17 cellular contexts compared by ENCODE assay signal in the genomic region with DNA sequence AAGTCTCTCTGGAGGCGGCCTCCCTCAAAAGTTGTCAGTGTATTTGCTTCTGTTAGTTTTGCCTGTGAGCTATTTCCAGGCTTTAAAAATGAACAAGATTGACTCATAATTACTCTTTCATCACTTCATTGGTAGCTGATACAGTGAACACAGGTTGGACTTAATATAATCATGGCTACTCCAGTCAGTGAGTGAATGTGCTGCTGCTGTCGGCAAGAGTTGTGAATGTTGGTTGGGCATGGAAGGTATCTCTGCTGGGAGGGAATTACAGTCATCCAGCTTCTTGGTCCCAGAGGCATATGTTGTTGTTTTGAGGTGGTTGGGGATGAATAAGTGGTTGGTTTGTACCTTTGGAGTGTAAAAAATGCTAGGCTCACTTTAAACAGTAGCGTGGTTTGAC. TPM values are rescaled to one million over a fixed set of nuclear protein-coding genes. Genes with fewer than 3 reads are reported as not detected.
DNase-seq lines count a peak whose midpoint lies in the region; ATAC-seq and TF ChIP-seq lines count a peak whose summit lies in the region.
"Had no signal": no experiment of that assay in that cellular context is flagged by ENCODE, and none has a peak within 500 bp of the region (broad histone marks: within the 10 kb centered on the region; RNA-seq: fewer than 3 reads in every experiment).

No MANE protein-coding gene starts in this region.

- ATAC-seq in CD4-positive, alpha-beta T cell (ENCODE audit: poor library complexity), result no peak
- ATAC-seq in GM23338, result no peak
- ATAC-seq in naive thymus-derived CD4-positive, alpha-beta T cell, result no peak
- no peak for ATAC-seq in HG03196 (IDR thresholded peaks at IDR 0.05; ENCODE audit: unreplicated experiment)
- ATAC-seq: stimulated activated effector memory CD8-positive, alpha-beta T cell treated with anti-CD3 and anti-CD28 coated beads, Interleukin-12 subunit alpha, Interleukin-12 subunit beta, amount 100 ng/mL, for 72 hours had no signal

- no peaks in the 10 kb centered on the region for H3K27me3 Mint-ChIP-seq in CD4-positive, alpha-beta T cell
- no peaks in the 10 kb centered on the region for H3K27me3 Mint-ChIP-seq in GM23338 (ENCODE audit: insufficient read depth, low read depth, poor library complexity)
- no peaks in the 10 kb centered on the region for H3K27me3 Mint-ChIP-seq in activated naive CD8-positive, alpha-beta T cell treated with anti-CD3 and anti-CD28 coated beads for 36 hours
- H3K27me3 Mint-ChIP-seq in naive thymus-derived CD4-positive, alpha-beta T cell, result no peaks in the 10 kb centered on the region

- H3K79me2 ChIP-seq in GM23338 (replicated peaks; ENCODE audit: insufficient read depth), result peaks cover 98% of the 10 kb centered on the region

- no peak overlapping the region for H3K27ac ChIP-seq in CD4-positive, alpha-beta T cell (ENCODE audit: low read depth, low read length)
- 0 out of 2 replicates have a peak overlapping the region, but pooled peaks have one; percentile 7 for H3K27ac ChIP-seq in GM23338 (ENCODE audit: low read depth)
- no peak overlapping the region for H3K27ac ChIP-seq in naive thymus-derived CD4-positive, alpha-beta T cell (ENCODE audit: low read depth, low read length)
- H3K27ac ChIP-seq: foreskin keratinocyte had no signal

- no peak overlapping the region for H3K4me3 ChIP-seq in GM23338
- no peak overlapping the region for H3K4me3 ChIP-seq in naive thymus-derived CD4-positive, alpha-beta T cell (ENCODE audit: low read length)

- peaks cover 65% of the 10 kb centered on the region for H3K36me3 Mint-ChIP-seq in CD4-positive, alpha-beta T cell (ENCODE audit: low read depth)
- H3K36me3 Mint-ChIP-seq in GM23338 (ENCODE audit: low read depth), result peaks cover 15% of the 10 kb centered on the region
- peaks cover 46% of the 10 kb centered on the region for H3K36me3 Mint-ChIP-seq in activated naive CD8-positive, alpha-beta T cell treated with anti-CD3 and anti-CD28 coated beads for 36 hours
- H3K36me3 Mint-ChIP-seq in naive thymus-derived CD4-positive, alpha-beta T cell, result peaks cover 7 to 52% (median 35%) of the 10 kb centered on the region in 5 donors

- TF ChIP-seq CTCF in CD4-positive, alpha-beta T cell (IDR thresholded peaks at IDR 0.05), result no peak
- no peak for TF ChIP-seq CTCF in GM23338 (conservative IDR thresholded peaks at IDR 0.05; ENCODE audit: low read depth in 2 of 2)

- no peak overlapping the region for H3K4me3 Mint-ChIP-seq in CD4-positive, alpha-beta T cell
- no peak overlapping the region for H3K4me3 Mint-ChIP-seq in GM23338
- no peak overlapping the region for H3K4me3 Mint-ChIP-seq in activated naive CD8-positive, alpha-beta T cell treated with anti-CD3 and anti-CD28 coated beads for 36 hours
- H3K4me3 Mint-ChIP-seq in naive thymus-derived CD4-positive, alpha-beta T cell, result peak overlapping the region in 5 of 10 donors; percentile 1 to 55 (median 21)
- H3K4me3 Mint-ChIP-seq: stimulated activated effector memory CD8-positive, alpha-beta T cell treated with anti-CD3 and anti-CD28 coated beads, Interleukin-12 subunit alpha, Interleukin-12 subunit beta, amount 100 ng/mL, for 72 hours had no signal

- H3K9me2 ChIP-seq in GM23338 (ENCODE audit: insufficient read depth), result no peaks in the 10 kb centered on the region

- H3K27me3 ChIP-seq in CD4-positive, alpha-beta T cell (ENCODE audit: control insufficient read depth, insufficient read depth, low read length), result no peaks in the 10 kb centered on the region
- H3K27me3 ChIP-seq in GM23338 (ENCODE audit: insufficient read depth), result no peaks in the 10 kb centered on the region
- H3K27me3 ChIP-seq in naive thymus-derived CD4-positive, alpha-beta T cell (ENCODE audit: control insufficient read depth in 2 of 2, insufficient read depth in 2 of 2, low read length in 2 of 2), result no peaks in the 10 kb centered on the region
- H3K27me3 ChIP-seq: foreskin keratinocyte had no signal

- H3K4me1 Mint-ChIP-seq in CD4-positive, alpha-beta T cell (ENCODE audit: low read depth), result peaks cover 91% of the 10 kb centered on the region
- H3K4me1 Mint-ChIP-seq in GM23338, result peaks cover 43% of the 10 kb centered on the region
- H3K4me1 Mint-ChIP-seq in activated naive CD8-positive, alpha-beta T cell treated with anti-CD3 and anti-CD28 coated beads for 36 hours, result peaks cover 73% of the 10 kb centered on the region
- peaks cover 39 to 92% (median 84%) of the 10 kb centered on the region in 7 donors for H3K4me1 Mint-ChIP-seq in naive thymus-derived CD4-positive, alpha-beta T cell

- POLR2A ChIA-PET in CD4-positive, alpha-beta T cell (lab: Charles Lee), result interaction anchor here (0.6 to 5.7 kb wide), 2 partner anchors 10 to 11 kb away, joined by 3 to 36 read pairs; partner anchors contain the start of gene TCF12
- POLR2A ChIA-PET in naive thymus-derived CD4-positive, alpha-beta T cell (lab: Charles Lee), result interaction anchor here (1.9 kb wide), 1 partner anchor 11 kb away, joined by 12 read pairs; the partner anchor contains the start of gene TCF12

- peaks cover 29% of the 10 kb centered on the region for H3K4me1 ChIP-seq in GM23338 (ENCODE audit: insufficient read depth)
- peaks cover 6 to 28% of the 10 kb centered on the region in 2 donors for H3K4me1 ChIP-seq in naive thymus-derived CD4-positive, alpha-beta T cell (ENCODE audit: control insufficient read depth in 2 of 2, insufficient read depth in 2 of 2, low read length in 2 of 2)

- H3F3A ChIP-seq in GM23338 (replicated peaks; ENCODE audit: low read depth), result no peaks in the 10 kb centered on the region

- intact Hi-C loops in CD4-positive, alpha-beta T cell (cut with DNase I, micrococcal nuclease), result loop anchor here (10.0 kb wide), 3 partner anchors 135 to 685 kb away; partner anchors contain the start of gene RFX7 (in 1 of the 2)
- intact Hi-C loops in naive thymus-derived CD4-positive, alpha-beta T cell (cut with micrococcal nuclease), result loop anchor here in 1 of 2 donors (1.0 to 10.0 kb wide), 3 partner anchors 8 to 285 kb away; no protein-coding TSS in a partner anchor
- intact Hi-C loops in posterior vena cava (cut with DNase I), result loop anchor here in 1 of 2 donors (2.0 kb wide), 1 partner anchor 23 kb away; no protein-coding TSS in a partner anchor

- H3K27ac Mint-ChIP-seq in CD4-positive, alpha-beta T cell, result peak overlapping the region; percentile 79
- peak overlapping the region; percentile 20; the same call in 1 of the 2 replicates for H3K27ac Mint-ChIP-seq in GM23338
- peak overlapping the region; percentile 83 for H3K27ac Mint-ChIP-seq in activated naive CD8-positive, alpha-beta T cell treated with anti-CD3 and anti-CD28 coated beads for 36 hours
- H3K27ac Mint-ChIP-seq in naive thymus-derived CD4-positive, alpha-beta T cell, result peak overlapping the region in 7 of 9 donors; percentile 28 to 76 (median 49)
- H3K27ac Mint-ChIP-seq: stimulated activated effector memory CD8-positive, alpha-beta T cell treated with anti-CD3 and anti-CD28 coated beads, Interleukin-12 subunit alpha, Interleukin-12 subunit beta, amount 100 ng/mL, for 72 hours had no signal

- DNase-seq in CD4-positive, alpha-beta T cell, result no peak
- DNase-seq in GM23338 (ENCODE audit: low spot score) (no peak), AG08395 (ENCODE audit: low spot score) (no peak), NCI-H146 treated with DMSO at 0.1 percent for 48 hours (lab: John Stamatoyannopoulos, UW; ENCODE audit: unreplicated experiment) (no peak), posterior vena cava (ENCODE audit: low spot score) (no peak)
- DNase-seq in activated naive CD8-positive, alpha-beta T cell treated with anti-CD3 and anti-CD28 coated beads for 36 hours, result no peak
- no peak for DNase-seq in naive thymus-derived CD4-positive, alpha-beta T cell
- DNase-seq: activated CD8-positive, alpha-beta memory T cell treated with anti-CD3 and anti-CD28 coated beads for 24 hours; activated naive CD4-positive, alpha-beta T cell; DMS153; foreskin keratinocyte; H7; NCI-H1694; NCI-H446 treated with DMSO at 0.1 percent for 48 hours; SW 1271 had no signal

- no peaks in the 10 kb centered on the region for H3K9me3 Mint-ChIP-seq in CD4-positive, alpha-beta T cell
- H3K9me3 Mint-ChIP-seq in GM23338, result no peaks in the 10 kb centered on the region
- H3K9me3 Mint-ChIP-seq in activated naive CD8-positive, alpha-beta T cell treated with anti-CD3 and anti-CD28 coated beads for 36 hours, result peaks cover 2% of the 10 kb centered on the region
- H3K9me3 Mint-ChIP-seq in naive thymus-derived CD4-positive, alpha-beta T cell, result peaks cover 0 to 6% (median 0%) of the 10 kb centered on the region in 11 donors
- H3K9me3 Mint-ChIP-seq: stimulated activated effector memory CD8-positive, alpha-beta T cell treated with anti-CD3 and anti-CD28 coated beads, Interleukin-12 subunit alpha, Interleukin-12 subunit beta, amount 100 ng/mL, for 72 hours had no signal

- no peak overlapping the region for H2AFZ ChIP-seq in GM23338

- no peaks in the 10 kb centered on the region; the same call in 1 of the 2 replicates for H4K20me1 ChIP-seq in GM23338 (replicated peaks; ENCODE audit: insufficient read depth)

- H3K4me2 ChIP-seq in GM23338, result no peak overlapping the region

- H3K9me3 ChIP-seq in CD4-positive, alpha-beta T cell (ENCODE audit: control insufficient read depth, low read length), result no peaks in the 10 kb centered on the region
- H3K9me3 ChIP-seq in naive thymus-derived CD4-positive, alpha-beta T cell (ENCODE audit: control insufficient read depth in 2 of 3, low read length in 3 of 3), result peaks cover 0 to under 1% (median 0%) of the 10 kb centered on the region in 3 experiments

- CTCF ChIA-PET in CD4-positive, alpha-beta T cell (lab: Charles Lee), result interaction anchor here (0.6 kb wide), 1 partner anchor 204 kb away, joined by 3 read pairs; no protein-coding TSS in a partner anchor
- CTCF ChIA-PET in naive thymus-derived CD4-positive, alpha-beta T cell (lab: Charles Lee), result interaction anchor here (1.4 kb wide), 1 partner anchor 12 kb away, joined by 3 read pairs; no protein-coding TSS in a partner anchor

- no peaks in the 10 kb centered on the region for H3K36me3 ChIP-seq in GM23338 (ENCODE audit: insufficient read depth)
- H3K36me3 ChIP-seq in naive thymus-derived CD4-positive, alpha-beta T cell (ENCODE audit: control insufficient read depth in 2 of 3, insufficient read depth in 3 of 3, low read length in 3 of 3), result no peaks in the 10 kb centered on the region

TF ChIP-seq in GM23338, 12 proteins besides CTCF, POLR2A, EP300 and RAD21 (continues in another document):
- no peak for TF ChIP-seq EZH2 (IDR thresholded peaks at IDR 0.05; ENCODE audit: low read depth, unreplicated experiment)

RNA-seq across cellular contexts. Expression of gene TCF12, which starts 11.5 kb away (rescaled TPM):
- total RNA-seq in CD4-positive, alpha-beta T cell, result 10 to 100 TPM; 54.0 TPM
- 69.2 and 104 TPM in 2 replicates for total RNA-seq in GM23338 (2014; rRNA removed; shearing (Covaris generic))
- 26.9 and 27.6 TPM in 2 replicates for polyA plus RNA-seq in GM23338 (2016; fragmentation: Nextera tagmentation; extraction: Ambion mirVana)
- total RNA-seq in activated naive CD8-positive, alpha-beta T cell treated with anti-CD3 and anti-CD28 coated beads for 36 hours, result 10 to 100 TPM; 55.8 to 59.4 TPM
- total RNA-seq in naive thymus-derived CD4-positive, alpha-beta T cell, result 10 to 100 TPM; 71.5 to 99.4 (median 84.0) TPM
- polyA plus RNA-seq in naive thymus-derived CD4-positive, alpha-beta T cell, result 10 to 100 TPM; 51.3 to 72.1 TPM
- 100 to 1,000 TPM in 1 of 2 donors, 10 to 100 TPM in 1; 95.2 to 102 TPM for total RNA-seq in posterior vena cava

Comparison
In these comparisons a context has a peak if more than half of its experiments do, and no peak if none do; other contexts are left out.
1. H3K27ac Mint-ChIP-seq: peak in every context shown above with its lines; median percentile 83 in activated naive CD8-positive, alpha-beta T cell treated with anti-CD3 and anti-CD28 coated beads for 36 hours; 79 in CD4-positive, alpha-beta T cell; 49 in naive thymus-derived CD4-positive, alpha-beta T cell; 20 in GM23338.